ENCODE assay signal across 30 cellular contexts in the genomic region with DNA sequence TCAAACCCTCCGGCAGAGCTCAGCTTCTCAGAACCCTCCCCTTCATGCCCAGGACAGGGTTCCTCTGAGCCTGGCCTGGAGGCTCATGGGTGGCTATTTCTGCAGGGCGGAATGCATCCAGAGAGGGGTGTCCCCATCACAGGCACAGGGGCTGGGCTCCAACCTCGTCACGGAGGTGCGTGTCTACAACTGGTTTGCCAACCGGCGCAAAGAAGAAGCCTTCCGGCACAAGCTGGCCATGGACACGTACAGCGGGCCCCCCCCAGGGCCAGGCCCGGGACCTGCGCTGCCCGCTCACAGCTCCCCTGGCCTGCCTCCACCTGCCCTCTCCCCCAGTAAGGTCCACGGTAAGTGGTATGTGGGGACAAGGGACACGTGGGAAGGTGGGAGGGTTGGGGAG. TPM values are rescaled to one million over a fixed set of nuclear protein-coding genes. Genes with fewer than 3 reads are reported as not detected.
"Had no signal": no experiment of that assay in that cellular context is flagged by ENCODE, and none has a peak within 500 bp of the region (broad histone marks: within the 10 kb centered on the region; RNA-seq: fewer than 3 reads in every experiment).

No MANE protein-coding gene starts in this region.

- ATAC-seq: heart left ventricle; mucosa of descending colon; naive thymus-derived CD4-positive, alpha-beta T cell; pancreas; stimulated activated effector memory CD8-positive, alpha-beta T cell treated with anti-CD3 and anti-CD28 coated beads, Interleukin-12 subunit alpha, Interleukin-12 subunit beta, amount 100 ng/mL, for 72 hours; stimulated activated naive CD8-positive, alpha-beta T cell treated with anti-CD3 and anti-CD28 coated beads, Interleukin-15, amount 100 ng/mL, for 72 hours had no signal

- DNase-seq: heart left ventricle; hypothalamus; immature natural killer cell; left ventricle myocardium inferior; midbrain; mucosa of descending colon; naive thymus-derived CD4-positive, alpha-beta T cell; nucleus accumbens; pancreas; retina; right cardiac atrium; sigmoid colon; small intestine; stimulated activated CD4-positive, alpha-beta T cell treated with anti-CD3 and anti-CD28 coated beads, Interleukin-4, amount 100 ng/mL, for 24 hours; stimulated activated naive CD4-positive, alpha-beta T cell treated with Interleukin-2 at 50 U/mL for 16 hours; stimulated activated naive CD8-positive, alpha-beta T cell treated with anti-CD3 and anti-CD28 coated beads, Interleukin-15, amount 100 ng/mL, for 72 hours; substantia nigra; transverse colon had no signal

- H3K27ac ChIP-seq: heart left ventricle, left ventricle myocardium inferior, pancreas, prostate gland, sigmoid colon, spleen, transverse colon, upper lobe of left lung had no signal

- H3K27me3 ChIP-seq: pancreas, transverse colon, upper lobe of left lung had no signal

- H3K36me3 ChIP-seq: heart left ventricle, left ventricle myocardium inferior, prostate gland, sigmoid colon, spleen, transverse colon, upper lobe of left lung had no signal

- H3K4me1 ChIP-seq: left ventricle myocardium inferior, prostate gland, sigmoid colon, spleen, transverse colon, upper lobe of left lung had no signal

- H3K9me3 ChIP-seq: heart left ventricle, left ventricle myocardium inferior, mucosa of descending colon, pancreas, prostate gland, sigmoid colon, spleen, transverse colon, upper lobe of left lung had no signal

- H3K4me3 ChIP-seq: heart left ventricle, left ventricle myocardium inferior, mucosa of descending colon, pancreas, prostate gland, sigmoid colon, spleen, transverse colon, upper lobe of left lung had no signal

RNA-seq across cellular contexts. Expression of a gene that starts 15.7 kb away (rescaled TPM):
- total RNA-seq: heart left ventricle; left ventricle myocardium inferior; lung microvascular endothelial cell; mesenteric fat pad; myocyte; naive thymus-derived CD4-positive, alpha-beta T cell; natural killer cell treated with Interleukin-12 subunit alpha and Interleukin-12 subunit beta and Interleukin-15 and Interleukin-18, amount 100 ng/mL, for 72 hours; osteoblast; right cardiac atrium; spleen; temporal lobe; urinary bladder had no signal
- polyA plus RNA-seq: immature natural killer cell; naive thymus-derived CD4-positive, alpha-beta T cell; neural cell; spleen had no signal
